ENCODE assay signal across 11 cellular contexts in the genomic region with DNA sequence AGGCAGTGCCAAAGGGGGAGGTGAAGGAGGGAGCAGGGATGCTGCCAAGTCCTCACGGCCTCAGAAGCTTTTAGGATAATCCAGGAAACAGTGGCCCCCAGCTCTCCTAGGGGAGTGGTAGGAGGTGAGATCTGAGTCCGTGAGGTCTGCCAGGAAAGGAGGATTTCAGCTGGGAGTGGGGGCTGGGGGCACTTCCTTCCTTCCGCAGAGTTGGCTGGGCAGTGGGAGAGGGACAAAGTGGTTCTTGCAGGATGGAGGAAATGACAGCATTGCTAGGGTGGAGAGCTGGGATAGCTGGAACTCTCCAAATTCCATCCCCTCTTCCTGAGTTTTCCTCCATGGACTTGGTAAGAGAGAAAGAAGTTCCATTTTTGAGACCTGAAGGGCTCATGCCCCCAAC. TPM values are rescaled to one million over a fixed set of nuclear protein-coding genes. Genes with fewer than 3 reads are reported as not detected.
"Had no signal": no experiment of that assay in that cellular context is flagged by ENCODE, and none has a peak within 500 bp of the region (broad histone marks: within the 10 kb centered on the region; RNA-seq: fewer than 3 reads in every experiment).

No MANE protein-coding gene starts in this region.

- H3K36me3 ChIP-seq: gastroesophageal sphincter, heart left ventricle, tibial nerve, vagina had no signal

- DNase-seq: activated CD4-positive, alpha-beta memory T cell treated with anti-CD3 and anti-CD28 coated beads, Interleukin-2, amount 10 ng/mL, durations not matched to agents 7 days and 5 days; activated naive CD4-positive, alpha-beta T cell treated with Interleukin-2 at 50 U/mL for 16 hours; activated T-cell treated with anti-CD3 and anti-CD28 coated beads, Interleukin-2, amount 50 U/mL, for 1 hour; caudate nucleus; immature natural killer cell had no signal

- H3K27me3 ChIP-seq: vagina had no signal

- H3K4me3 ChIP-seq: gastroesophageal sphincter, heart left ventricle, tibial nerve, vagina had no signal

- H3K9me3 ChIP-seq: gastroesophageal sphincter, heart left ventricle, tibial nerve, vagina had no signal

- H3K27ac ChIP-seq: gastroesophageal sphincter, tibial nerve, vagina had no signal

RNA-seq across cellular contexts. Expression of gene SP6, which starts 4.8 kb away (rescaled TPM):
- total RNA-seq: T-helper 2 cell treated with Interferon-gamma antibody and Interleukin-4, amounts not matched to agents 100 ng/mL and 5 ng/mL, for 36 hours had no signal
- polyA plus RNA-seq: immature natural killer cell had no signal

RNA-seq across cellular contexts. Expression of gene LRRC46, which starts 24.3 kb away (rescaled TPM):
- total RNA-seq: skeletal muscle tissue, vagina had no signal
